9 cellular contexts compared by ENCODE assay signal in the genomic region with DNA sequence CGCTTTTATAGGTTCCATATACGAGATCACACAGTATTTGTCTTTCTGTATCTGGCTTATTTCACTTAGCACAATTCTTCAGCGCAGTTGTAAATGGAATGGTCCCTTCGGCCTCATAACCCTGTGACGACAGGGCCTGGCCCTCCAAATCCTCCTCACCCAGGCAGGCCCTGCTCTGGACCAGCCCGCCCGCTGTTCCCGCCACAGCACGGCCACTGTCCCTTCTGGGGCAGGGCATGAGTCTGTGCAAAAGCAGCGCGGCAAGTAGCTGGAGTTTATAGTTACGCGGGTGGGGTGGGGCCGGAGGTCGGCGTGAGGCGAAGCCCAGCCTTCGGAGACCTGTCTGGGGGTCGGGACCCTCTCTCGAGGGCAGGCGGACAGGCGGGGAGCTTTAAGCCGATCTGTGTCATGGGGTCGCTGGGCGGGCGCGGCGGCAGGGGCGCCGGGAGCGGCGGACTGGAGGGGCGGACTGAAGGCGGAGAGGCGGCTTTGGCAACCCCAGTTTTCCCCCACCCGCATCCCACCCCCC. TPM values are rescaled to one million over a fixed set of nuclear protein-coding genes. Genes with fewer than 3 reads are reported as not detected.
A peak's percentile ranks its signal among the peaks of the same experiment; 100 is the strongest.
DNase-seq lines count a peak whose midpoint lies in the region; ATAC-seq and TF ChIP-seq lines count a peak whose summit lies in the region.
"Had no signal": no experiment of that assay in that cellular context is flagged by ENCODE, and none has a peak within 500 bp of the region (broad histone marks: within the 10 kb centered on the region; RNA-seq: fewer than 3 reads in every experiment).

No MANE protein-coding gene starts in this region.

- peak; percentile 69 for DNase-seq in AG20443 (ENCODE audit: low spot score)
- peak; percentile 51 for DNase-seq in RPMI7951 (ENCODE audit: low read depth)
- DNase-seq in fibroblast of the aortic adventitia (ENCODE audit: low read depth) = peak; percentile 27
- peak; percentile 50 for DNase-seq in nephron progenitor cell
- no peak for DNase-seq in activated gamma-delta T cell (lab: John Stamatoyannopoulos, UW)
- no peak for DNase-seq in GM10266 (ENCODE audit: extremely low spot score)

- ATAC-seq in GM21825 (IDR thresholded peaks at IDR 0.05; ENCODE audit: unreplicated experiment) (no peak), GM21447 (IDR thresholded peaks at IDR 0.05; ENCODE audit: unreplicated experiment) (no peak)

- peaks cover 45% of the 10 kb centered on the region for H3K4me1 Mint-ChIP-seq in nephron progenitor cell

- H3K27me3 Mint-ChIP-seq in nephron progenitor cell (ENCODE audit: low read depth, poor library complexity) = peaks cover 2% of the 10 kb centered on the region

- H3K4me3 Mint-ChIP-seq in nephron progenitor cell = peak overlapping the region; percentile 80
- H3K4me3 Mint-ChIP-seq: activated naive CD4-positive, alpha-beta T cell treated with anti-CD3 and anti-CD28 coated beads, Interleukin-2, amount 50 U/mL, for 24 hours had no signal

- peak overlapping the region; percentile 51 for H3K27ac Mint-ChIP-seq in nephron progenitor cell
- H3K27ac Mint-ChIP-seq: activated naive CD4-positive, alpha-beta T cell treated with anti-CD3 and anti-CD28 coated beads, Interleukin-2, amount 50 U/mL, for 24 hours had no signal

- no peaks in the 10 kb centered on the region for H3K36me3 Mint-ChIP-seq in nephron progenitor cell (ENCODE audit: low read depth)
- H3K36me3 Mint-ChIP-seq: activated naive CD4-positive, alpha-beta T cell treated with anti-CD3 and anti-CD28 coated beads, Interleukin-2, amount 50 U/mL, for 24 hours had no signal

- no peak for TF ChIP-seq CTCF in fibroblast of the aortic adventitia (IDR thresholded peaks at IDR 0.05; ENCODE audit: insufficient read depth, low read length)
- TF ChIP-seq CTCF in nephron progenitor cell (IDR thresholded peaks at IDR 0.05) = no peak
- no peak for TF ChIP-seq CTCF in GM10266 (IDR thresholded peaks at IDR 0.05; ENCODE audit: control insufficient read depth, insufficient read depth, low read depth, missing control alignments)

- peak overlapping the region; percentile 75 for H3K4me3 ChIP-seq in fibroblast of the aortic adventitia (ENCODE audit: low read depth, low read length)

- H3K9me3 Mint-ChIP-seq in nephron progenitor cell = no peaks in the 10 kb centered on the region
- H3K9me3 Mint-ChIP-seq: activated naive CD4-positive, alpha-beta T cell treated with anti-CD3 and anti-CD28 coated beads, Interleukin-2, amount 50 U/mL, for 24 hours had no signal

RNA-seq across cellular contexts. Expression of gene ARPIN, which starts 0.5 kb away (rescaled TPM):
- total RNA-seq in RPMI7951 (2014; rRNA removed; shearing (Covaris generic)) = 12.0 and 15.1 TPM in 2 replicates
- total RNA-seq in fibroblast of the aortic adventitia (ENCODE audit: low replicate concordance) = 17.6 and 23.0 TPM in 2 replicates

RNA-seq across cellular contexts. Expression of gene AP3S2, which starts 18.4 kb away (rescaled TPM):
- 56.0 and 61.0 TPM in 2 replicates for total RNA-seq in RPMI7951 (2014; rRNA removed; shearing (Covaris generic))
- total RNA-seq in fibroblast of the aortic adventitia (ENCODE audit: low replicate concordance) = 63.5 and 90.8 TPM in 2 replicates

Comparison
In these comparisons a context has a peak if more than half of its experiments do, and no peak if none do; other contexts are left out.
1. DNase-seq: peak in AG20443 (single experiment), RPMI7951 (single experiment), fibroblast of the aortic adventitia (single experiment) and nephron progenitor cell (single experiment); none in activated gamma-delta T cell (single experiment) and GM10266 (single experiment).